ENCODE assay signal across 1 cellular context in genomic region chr9:35604578-35605335, GRCh38.
TF ChIP-seq lines count a peak whose summit lies in the region.

TSS of gene TESK1 (plus strand) at chr9:35605262. CDS start at chr9:35605620, 358 bp downstream.

TF ChIP-seq in HepG2, 621 proteins besides CTCF, POLR2A, EP300 and RAD21 (continued from another document and continues in another):
- TF ChIP-seq ZBTB40 (IDR thresholded peaks at IDR 0.05), result no peak
- no peak for TF ChIP-seq ZBTB40 (CRISPR knock-in tag; IDR thresholded peaks at IDR 0.05)
- no peak for TF ChIP-seq ZNF557 (CRISPR knock-in tag; IDR thresholded peaks at IDR 0.05)
- 0 out of 2 replicates have a peak, but pooled peaks have one; percentile 45 for TF ChIP-seq JUND (CRISPR knock-in tag; IDR thresholded peaks at IDR 0.05)
- TF ChIP-seq HNRNPH1 (optimal IDR thresholded peaks at IDR 0.05; ENCODE audit: low read depth, low read length), result no peak
- TF ChIP-seq ZNF546 (CRISPR knock-in tag; conservative IDR thresholded peaks at IDR 0.05), result peak; percentile 66; the same call in 1 of the 2 replicates
- no peak for TF ChIP-seq ZZZ3 (CRISPR knock-in tag; IDR thresholded peaks at IDR 0.05; ENCODE audit: borderline replicate concordance)
- TF ChIP-seq ZSCAN5A (CRISPR knock-in tag; IDR thresholded peaks at IDR 0.05; ENCODE audit: borderline replicate concordance), result no peak
- TF ChIP-seq PLSCR1 (CRISPR knock-in tag; IDR thresholded peaks at IDR 0.05; ENCODE audit: borderline replicate concordance), result no peak
- no peak for TF ChIP-seq TERF1 (CRISPR knock-in tag; IDR thresholded peaks at IDR 0.05)
- peak; percentile 80; the same call in 1 of the 2 replicates for TF ChIP-seq SPEN (CRISPR knock-in tag; IDR thresholded peaks at IDR 0.05; ENCODE audit: low read depth)
- TF ChIP-seq SMC3 (IDR thresholded peaks at IDR 0.05; ENCODE audit: low read length), result no peak
- no peak for TF ChIP-seq ZUFSP (CRISPR knock-in tag; IDR thresholded peaks at IDR 0.05; ENCODE audit: borderline replicate concordance)
- no peak for TF ChIP-seq SMARCC2 (IDR thresholded peaks at IDR 0.05)
- no peak for TF ChIP-seq NR3C1 (CRISPR knock-in tag; IDR thresholded peaks at IDR 0.05)
- TF ChIP-seq ZBTB21 (CRISPR knock-in tag; IDR thresholded peaks at IDR 0.05), result no peak
- peak; percentile 16; the same call in 1 of the 2 replicates for TF ChIP-seq SOX5 (CRISPR knock-in tag; IDR thresholded peaks at IDR 0.05; ENCODE audit: borderline replicate concordance)
- TF ChIP-seq E2F1 (CRISPR knock-in tag; IDR thresholded peaks at IDR 0.05), result no peak
- TF ChIP-seq PRDM10 (CRISPR knock-in tag; IDR thresholded peaks at IDR 0.05; ENCODE audit: low read depth), result no peak
- no peak for TF ChIP-seq TBX3 (IDR thresholded peaks at IDR 0.05; ENCODE audit: borderline replicate concordance)
- no peak for TF ChIP-seq ZNF431 (CRISPR knock-in tag; IDR thresholded peaks at IDR 0.05; ENCODE audit: borderline replicate concordance, low read depth)
- no peak for TF ChIP-seq AHDC1 (CRISPR knock-in tag; IDR thresholded peaks at IDR 0.05; ENCODE audit: borderline replicate concordance)
- no peak for TF ChIP-seq ZNF616 (CRISPR knock-in tag; IDR thresholded peaks at IDR 0.05; ENCODE audit: low read depth)
- TF ChIP-seq ZNF446 (CRISPR knock-in tag; IDR thresholded peaks at IDR 0.05), result no peak
- no peak for TF ChIP-seq GATA4 (IDR thresholded peaks at IDR 0.05; ENCODE audit: borderline replicate concordance, low read depth)
- no peak for TF ChIP-seq RFX1 (IDR thresholded peaks at IDR 0.05)
- TF ChIP-seq ZBTB7A (CRISPR knock-in tag; IDR thresholded peaks at IDR 0.05), result no peak; the same call in none of the 2 replicates
- TF ChIP-seq ZNF768 (CRISPR knock-in tag; IDR thresholded peaks at IDR 0.05), result peak; percentile 11; the same call in 1 of the 2 replicates
- peak; percentile 50 for TF ChIP-seq YY1 (IDR thresholded peaks at IDR 0.05; ENCODE audit: insufficient read depth, insufficient replicate concordance, low read depth, low read length)
